Comparison of ENCODE assay signal across 1 cellular context in the genomic region with DNA sequence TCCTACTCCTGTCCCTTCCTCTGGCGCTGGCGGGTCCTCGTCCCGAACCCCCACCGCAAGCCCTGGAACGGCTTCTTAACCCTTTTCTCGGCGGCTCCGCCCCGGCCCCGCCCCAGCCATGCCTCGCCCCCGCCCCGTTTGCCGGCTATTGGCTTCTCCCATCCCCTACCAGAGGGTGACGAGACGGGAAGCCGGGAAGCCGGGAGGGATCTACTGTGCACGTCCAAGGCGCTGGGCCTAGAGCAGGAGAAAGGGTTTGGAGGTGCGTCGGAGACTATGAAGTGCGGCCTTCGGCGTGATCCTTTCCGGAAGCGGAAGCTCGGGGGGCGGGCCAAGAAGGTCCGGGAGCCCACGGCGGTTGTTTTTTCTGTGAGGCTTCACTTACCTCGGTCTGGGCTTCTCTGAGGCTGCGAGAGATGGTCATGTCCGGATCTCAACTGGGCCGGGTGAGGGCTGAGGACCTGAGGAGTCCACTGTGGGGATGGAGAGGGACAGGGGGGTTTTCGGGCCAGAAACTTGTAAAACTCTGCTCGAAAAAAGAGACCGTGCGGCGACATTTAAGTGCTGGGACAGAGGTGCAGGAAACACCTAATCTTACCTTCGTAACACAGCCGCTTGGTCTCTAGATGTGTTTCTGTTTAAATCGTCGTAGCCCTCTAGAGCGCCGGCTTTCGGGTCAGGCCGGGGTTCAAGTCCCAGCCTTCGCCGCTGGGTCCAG.
A peak's percentile ranks its signal among the peaks of the same experiment; 100 is the strongest.
TF ChIP-seq lines count a peak whose summit lies in the region.

No MANE protein-coding gene starts in this region.

TF ChIP-seq in HepG2, 621 proteins besides CTCF, POLR2A, EP300 and RAD21 (continued from another document and continues in another):
- TF ChIP-seq KAT8 (CRISPR knock-in tag; IDR thresholded peaks at IDR 0.05), result peak; percentile 57
- TF ChIP-seq ZNF660 (CRISPR knock-in tag; IDR thresholded peaks at IDR 0.05; ENCODE audit: borderline replicate concordance, low read depth), result no peak
- TF ChIP-seq MBD4 (IDR thresholded peaks at IDR 0.05; ENCODE audit: borderline replicate concordance, low read length), result no peak
- TF ChIP-seq, protein P1, sequence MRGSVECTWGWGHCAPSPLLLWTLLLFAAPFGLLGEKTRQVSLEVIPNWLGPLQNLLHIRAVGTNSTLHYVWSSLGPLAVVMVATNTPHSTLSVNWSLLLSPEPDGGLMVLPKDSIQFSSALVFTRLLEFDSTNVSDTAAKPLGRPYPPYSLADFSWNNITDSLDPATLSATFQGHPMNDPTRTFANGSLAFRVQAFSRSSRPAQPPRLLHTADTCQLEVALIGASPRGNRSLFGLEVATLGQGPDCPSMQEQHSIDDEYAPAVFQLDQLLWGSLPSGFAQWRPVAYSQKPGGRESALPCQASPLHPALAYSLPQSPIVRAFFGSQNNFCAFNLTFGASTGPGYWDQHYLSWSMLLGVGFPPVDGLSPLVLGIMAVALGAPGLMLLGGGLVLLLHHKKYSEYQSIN (CRISPR knock-in tag; IDR thresholded peaks at IDR 0.05; ENCODE audit: borderline replicate concordance), result no peak
- no peak for TF ChIP-seq HOXA7 (CRISPR knock-in tag; IDR thresholded peaks at IDR 0.05)
- TF ChIP-seq STAT5B (CRISPR knock-in tag; IDR thresholded peaks at IDR 0.05), result no peak
- TF ChIP-seq ZNF670 (CRISPR knock-in tag; IDR thresholded peaks at IDR 0.05; ENCODE audit: borderline replicate concordance), result 0 out of 2 replicates have a peak, but pooled peaks have one; percentile 41
- TF ChIP-seq ZNF441 (CRISPR knock-in tag; IDR thresholded peaks at IDR 0.05; ENCODE audit: borderline replicate concordance), result no peak
- TF ChIP-seq ZNF747 (CRISPR knock-in tag; IDR thresholded peaks at IDR 0.05; ENCODE audit: borderline replicate concordance), result no peak
- no peak for TF ChIP-seq ZNF547 (CRISPR knock-in tag; IDR thresholded peaks at IDR 0.05)
- TF ChIP-seq MATR3 (CRISPR knock-in tag; IDR thresholded peaks at IDR 0.05), result no peak
- TF ChIP-seq, protein P2, sequence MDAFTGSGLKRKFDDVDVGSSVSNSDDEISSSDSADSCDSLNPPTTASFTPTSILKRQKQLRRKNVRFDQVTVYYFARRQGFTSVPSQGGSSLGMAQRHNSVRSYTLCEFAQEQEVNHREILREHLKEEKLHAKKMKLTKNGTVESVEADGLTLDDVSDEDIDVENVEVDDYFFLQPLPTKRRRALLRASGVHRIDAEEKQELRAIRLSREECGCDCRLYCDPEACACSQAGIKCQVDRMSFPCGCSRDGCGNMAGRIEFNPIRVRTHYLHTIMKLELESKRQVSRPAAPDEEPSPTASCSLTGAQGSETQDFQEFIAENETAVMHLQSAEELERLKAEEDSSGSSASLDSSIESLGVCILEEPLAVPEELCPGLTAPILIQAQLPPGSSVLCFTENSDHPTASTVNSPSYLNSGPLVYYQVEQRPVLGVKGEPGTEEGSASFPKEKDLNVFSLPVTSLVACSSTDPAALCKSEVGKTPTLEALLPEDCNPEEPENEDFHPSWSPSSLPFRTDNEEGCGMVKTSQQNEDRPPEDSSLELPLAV (CRISPR knock-in tag; conservative IDR thresholded peaks at IDR 0.05; ENCODE audit: low read depth), result no peak
- TF ChIP-seq RFX3 (CRISPR knock-in tag; IDR thresholded peaks at IDR 0.05), result no peak
- TF ChIP-seq, protein P3, sequence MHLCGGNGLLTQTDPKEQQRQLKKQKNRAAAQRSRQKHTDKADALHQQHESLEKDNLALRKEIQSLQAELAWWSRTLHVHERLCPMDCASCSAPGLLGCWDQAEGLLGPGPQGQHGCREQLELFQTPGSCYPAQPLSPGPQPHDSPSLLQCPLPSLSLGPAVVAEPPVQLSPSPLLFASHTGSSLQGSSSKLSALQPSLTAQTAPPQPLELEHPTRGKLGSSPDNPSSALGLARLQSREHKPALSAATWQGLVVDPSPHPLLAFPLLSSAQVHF (CRISPR knock-in tag; IDR thresholded peaks at IDR 0.05), result no peak
- TF ChIP-seq, protein P4, sequence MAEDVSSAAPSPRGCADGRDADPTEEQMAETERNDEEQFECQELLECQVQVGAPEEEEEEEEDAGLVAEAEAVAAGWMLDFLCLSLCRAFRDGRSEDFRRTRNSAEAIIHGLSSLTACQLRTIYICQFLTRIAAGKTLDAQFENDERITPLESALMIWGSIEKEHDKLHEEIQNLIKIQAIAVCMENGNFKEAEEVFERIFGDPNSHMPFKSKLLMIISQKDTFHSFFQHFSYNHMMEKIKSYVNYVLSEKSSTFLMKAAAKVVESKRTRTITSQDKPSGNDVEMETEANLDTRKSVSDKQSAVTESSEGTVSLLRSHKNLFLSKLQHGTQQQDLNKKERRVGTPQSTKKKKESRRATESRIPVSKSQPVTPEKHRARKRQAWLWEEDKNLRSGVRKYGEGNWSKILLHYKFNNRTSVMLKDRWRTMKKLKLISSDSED (CRISPR knock-in tag; IDR thresholded peaks at IDR 0.05), result no peak
- no peak for TF ChIP-seq ZNF674 (CRISPR knock-in tag; IDR thresholded peaks at IDR 0.05; ENCODE audit: low read depth)
- TF ChIP-seq, protein P5, sequence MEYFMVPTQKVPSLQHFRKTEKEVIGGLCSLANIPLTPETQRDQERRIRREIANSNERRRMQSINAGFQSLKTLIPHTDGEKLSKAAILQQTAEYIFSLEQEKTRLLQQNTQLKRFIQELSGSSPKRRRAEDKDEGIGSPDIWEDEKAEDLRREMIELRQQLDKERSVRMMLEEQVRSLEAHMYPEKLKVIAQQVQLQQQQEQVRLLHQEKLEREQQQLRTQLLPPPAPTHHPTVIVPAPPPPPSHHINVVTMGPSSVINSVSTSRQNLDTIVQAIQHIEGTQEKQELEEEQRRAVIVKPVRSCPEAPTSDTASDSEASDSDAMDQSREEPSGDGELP (IDR thresholded peaks at IDR 0.05; ENCODE audit: borderline replicate concordance, low read depth), result no peak
- TF ChIP-seq, protein P6, sequence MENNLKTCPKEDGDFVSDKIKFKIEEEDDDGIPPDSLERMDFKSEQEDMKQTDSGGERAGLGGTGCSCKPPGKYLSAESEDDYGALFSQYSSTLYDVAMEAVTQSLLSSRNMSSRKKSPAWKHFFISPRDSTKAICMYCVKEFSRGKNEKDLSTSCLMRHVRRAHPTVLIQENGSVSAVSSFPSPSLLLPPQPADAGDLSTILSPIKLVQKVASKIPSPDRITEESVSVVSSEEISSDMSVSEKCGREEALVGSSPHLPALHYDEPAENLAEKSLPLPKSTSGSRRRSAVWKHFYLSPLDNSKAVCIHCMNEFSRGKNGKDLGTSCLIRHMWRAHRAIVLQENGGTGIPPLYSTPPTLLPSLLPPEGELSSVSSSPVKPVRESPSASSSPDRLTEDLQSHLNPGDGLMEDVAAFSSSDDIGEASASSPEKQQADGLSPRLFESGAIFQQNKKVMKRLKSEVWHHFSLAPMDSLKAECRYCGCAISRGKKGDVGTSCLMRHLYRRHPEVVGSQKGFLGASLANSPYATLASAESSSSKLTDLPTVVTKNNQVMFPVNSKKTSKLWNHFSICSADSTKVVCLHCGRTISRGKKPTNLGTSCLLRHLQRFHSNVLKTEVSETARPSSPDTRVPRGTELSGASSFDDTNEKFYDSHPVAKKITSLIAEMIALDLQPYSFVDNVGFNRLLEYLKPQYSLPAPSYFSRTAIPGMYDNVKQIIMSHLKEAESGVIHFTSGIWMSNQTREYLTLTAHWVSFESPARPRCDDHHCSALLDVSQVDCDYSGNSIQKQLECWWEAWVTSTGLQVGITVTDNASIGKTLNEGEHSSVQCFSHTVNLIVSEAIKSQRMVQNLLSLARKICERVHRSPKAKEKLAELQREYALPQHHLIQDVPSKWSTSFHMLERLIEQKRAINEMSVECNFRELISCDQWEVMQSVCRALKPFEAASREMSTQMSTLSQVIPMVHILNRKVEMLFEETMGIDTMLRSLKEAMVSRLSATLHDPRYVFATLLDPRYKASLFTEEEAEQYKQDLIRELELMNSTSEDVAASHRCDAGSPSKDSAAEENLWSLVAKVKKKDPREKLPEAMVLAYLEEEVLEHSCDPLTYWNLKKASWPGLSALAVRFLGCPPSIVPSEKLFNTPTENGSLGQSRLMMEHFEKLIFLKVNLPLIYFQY (CRISPR knock-in tag; IDR thresholded peaks at IDR 0.05; ENCODE audit: borderline replicate concordance), result no peak
- TF ChIP-seq JDP2 (CRISPR knock-in tag; IDR thresholded peaks at IDR 0.05; ENCODE audit: borderline replicate concordance), result no peak
- TF ChIP-seq ZNF234 (CRISPR knock-in tag; conservative IDR thresholded peaks at IDR 0.05), result no peak
- TF ChIP-seq HMG20A (CRISPR knock-in tag; IDR thresholded peaks at IDR 0.05; ENCODE audit: borderline replicate concordance), result no peak
- TF ChIP-seq ZNF562 (CRISPR knock-in tag; IDR thresholded peaks at IDR 0.05; ENCODE audit: borderline replicate concordance), result no peak
- TF ChIP-seq, protein P7, sequence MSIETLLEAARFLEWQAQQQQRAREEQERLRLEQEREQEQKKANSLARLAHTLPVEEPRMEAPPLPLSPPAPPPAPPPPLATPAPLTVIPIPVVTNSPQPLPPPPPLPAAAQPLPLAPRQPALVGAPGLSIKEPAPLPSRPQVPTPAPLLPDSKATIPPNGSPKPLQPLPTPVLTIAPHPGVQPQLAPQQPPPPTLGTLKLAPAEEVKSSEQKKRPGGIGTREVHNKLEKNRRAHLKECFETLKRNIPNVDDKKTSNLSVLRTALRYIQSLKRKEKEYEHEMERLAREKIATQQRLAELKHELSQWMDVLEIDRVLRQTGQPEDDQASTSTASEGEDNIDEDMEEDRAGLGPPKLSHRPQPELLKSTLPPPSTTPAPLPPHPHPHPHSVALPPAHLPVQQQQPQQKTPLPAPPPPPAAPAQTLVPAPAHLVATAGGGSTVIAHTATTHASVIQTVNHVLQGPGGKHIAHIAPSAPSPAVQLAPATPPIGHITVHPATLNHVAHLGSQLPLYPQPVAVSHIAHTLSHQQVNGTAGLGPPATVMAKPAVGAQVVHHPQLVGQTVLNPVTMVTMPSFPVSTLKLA (IDR thresholded peaks at IDR 0.05), result no peak
- TF ChIP-seq YEATS2 (CRISPR knock-in tag; IDR thresholded peaks at IDR 0.05; ENCODE audit: borderline replicate concordance), result peak; percentile 34; the same call in 1 of the 2 replicates
- TF ChIP-seq ZFP1 (CRISPR knock-in tag; IDR thresholded peaks at IDR 0.05), result no peak
- TF ChIP-seq, protein P8, sequence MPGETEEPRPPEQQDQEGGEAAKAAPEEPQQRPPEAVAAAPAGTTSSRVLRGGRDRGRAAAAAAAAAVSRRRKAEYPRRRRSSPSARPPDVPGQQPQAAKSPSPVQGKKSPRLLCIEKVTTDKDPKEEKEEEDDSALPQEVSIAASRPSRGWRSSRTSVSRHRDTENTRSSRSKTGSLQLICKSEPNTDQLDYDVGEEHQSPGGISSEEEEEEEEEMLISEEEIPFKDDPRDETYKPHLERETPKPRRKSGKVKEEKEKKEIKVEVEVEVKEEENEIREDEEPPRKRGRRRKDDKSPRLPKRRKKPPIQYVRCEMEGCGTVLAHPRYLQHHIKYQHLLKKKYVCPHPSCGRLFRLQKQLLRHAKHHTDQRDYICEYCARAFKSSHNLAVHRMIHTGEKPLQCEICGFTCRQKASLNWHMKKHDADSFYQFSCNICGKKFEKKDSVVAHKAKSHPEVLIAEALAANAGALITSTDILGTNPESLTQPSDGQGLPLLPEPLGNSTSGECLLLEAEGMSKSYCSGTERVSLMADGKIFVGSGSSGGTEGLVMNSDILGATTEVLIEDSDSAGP (CRISPR knock-in tag; IDR thresholded peaks at IDR 0.05; ENCODE audit: borderline replicate concordance), result no peak
- peak; percentile 64; the same call in 1 of the 2 replicates for TF ChIP-seq SP4 (CRISPR knock-in tag; IDR thresholded peaks at IDR 0.05)
- no peak for TF ChIP-seq ZNF616 (CRISPR knock-in tag; IDR thresholded peaks at IDR 0.05; ENCODE audit: low read depth)
- no peak for TF ChIP-seq ZBTB3 (CRISPR knock-in tag; IDR thresholded peaks at IDR 0.05; ENCODE audit: borderline replicate concordance, low read depth)
- TF ChIP-seq MAFK (conservative IDR thresholded peaks at IDR 0.05 in 1 of 2, IDR thresholded peaks at IDR 0.05 in 1 of 2; ENCODE audit: low read length in 2 of 2), result no peak
- no peak for TF ChIP-seq DNMT3B (CRISPR knock-in tag; conservative IDR thresholded peaks at IDR 0.05)
- no peak for TF ChIP-seq HNF4A (CRISPR knock-in tag; IDR thresholded peaks at IDR 0.05)
- TF ChIP-seq ISL2 (CRISPR knock-in tag; IDR thresholded peaks at IDR 0.05), result no peak
- TF ChIP-seq, protein P9, sequence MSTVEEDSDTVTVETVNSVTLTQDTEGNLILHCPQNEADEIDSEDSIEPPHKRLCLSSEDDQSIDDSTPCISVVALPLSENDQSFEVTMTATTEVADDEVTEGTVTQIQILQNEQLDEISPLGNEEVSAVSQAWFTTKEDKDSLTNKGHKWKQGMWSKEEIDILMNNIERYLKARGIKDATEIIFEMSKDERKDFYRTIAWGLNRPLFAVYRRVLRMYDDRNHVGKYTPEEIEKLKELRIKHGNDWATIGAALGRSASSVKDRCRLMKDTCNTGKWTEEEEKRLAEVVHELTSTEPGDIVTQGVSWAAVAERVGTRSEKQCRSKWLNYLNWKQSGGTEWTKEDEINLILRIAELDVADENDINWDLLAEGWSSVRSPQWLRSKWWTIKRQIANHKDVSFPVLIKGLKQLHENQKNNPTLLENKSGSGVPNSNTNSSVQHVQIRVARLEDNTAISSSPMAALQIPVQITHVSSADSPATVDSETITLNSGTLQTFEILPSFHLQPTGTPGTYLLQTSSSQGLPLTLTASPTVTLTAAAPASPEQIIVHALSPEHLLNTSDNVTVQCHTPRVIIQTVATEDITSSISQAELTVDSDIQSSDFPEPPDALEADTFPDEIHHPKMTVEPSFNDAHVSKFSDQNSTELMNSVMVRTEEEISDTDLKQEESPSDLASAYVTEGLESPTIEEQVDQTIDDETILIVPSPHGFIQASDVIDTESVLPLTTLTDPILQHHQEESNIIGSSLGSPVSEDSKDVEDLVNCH (CRISPR knock-in tag; IDR thresholded peaks at IDR 0.05), result no peak
- no peak for TF ChIP-seq NFE2L1 (CRISPR knock-in tag; IDR thresholded peaks at IDR 0.05; ENCODE audit: borderline replicate concordance)
- no peak for TF ChIP-seq REL (CRISPR knock-in tag; conservative IDR thresholded peaks at IDR 0.05)
- no peak for TF ChIP-seq HDAC2 (CRISPR knock-in tag; IDR thresholded peaks at IDR 0.05)
- no peak for TF ChIP-seq STAG1 (CRISPR knock-in tag; IDR thresholded peaks at IDR 0.05)
- no peak for TF ChIP-seq KDM6A (CRISPR knock-in tag; IDR thresholded peaks at IDR 0.05; ENCODE audit: low read depth)
- no peak for TF ChIP-seq GLI4 (CRISPR knock-in tag; IDR thresholded peaks at IDR 0.05; ENCODE audit: borderline replicate concordance)
- no peak for TF ChIP-seq ZBTB8A (CRISPR knock-in tag; IDR thresholded peaks at IDR 0.05; ENCODE audit: borderline replicate concordance, low read depth)
- TF ChIP-seq MZF1 (CRISPR knock-in tag; IDR thresholded peaks at IDR 0.05; ENCODE audit: borderline replicate concordance), result no peak
- no peak for TF ChIP-seq HNF4G (IDR thresholded peaks at IDR 0.05; ENCODE audit: borderline replicate concordance, low read depth, low read length)
- TF ChIP-seq HNF4G (CRISPR knock-in tag; IDR thresholded peaks at IDR 0.05; ENCODE audit: borderline replicate concordance, low read depth), result no peak
- TF ChIP-seq THAP11 (CRISPR knock-in tag; IDR thresholded peaks at IDR 0.05), result peak; percentile 52; the same call in 1 of the 2 replicates
- TF ChIP-seq, protein P10, sequence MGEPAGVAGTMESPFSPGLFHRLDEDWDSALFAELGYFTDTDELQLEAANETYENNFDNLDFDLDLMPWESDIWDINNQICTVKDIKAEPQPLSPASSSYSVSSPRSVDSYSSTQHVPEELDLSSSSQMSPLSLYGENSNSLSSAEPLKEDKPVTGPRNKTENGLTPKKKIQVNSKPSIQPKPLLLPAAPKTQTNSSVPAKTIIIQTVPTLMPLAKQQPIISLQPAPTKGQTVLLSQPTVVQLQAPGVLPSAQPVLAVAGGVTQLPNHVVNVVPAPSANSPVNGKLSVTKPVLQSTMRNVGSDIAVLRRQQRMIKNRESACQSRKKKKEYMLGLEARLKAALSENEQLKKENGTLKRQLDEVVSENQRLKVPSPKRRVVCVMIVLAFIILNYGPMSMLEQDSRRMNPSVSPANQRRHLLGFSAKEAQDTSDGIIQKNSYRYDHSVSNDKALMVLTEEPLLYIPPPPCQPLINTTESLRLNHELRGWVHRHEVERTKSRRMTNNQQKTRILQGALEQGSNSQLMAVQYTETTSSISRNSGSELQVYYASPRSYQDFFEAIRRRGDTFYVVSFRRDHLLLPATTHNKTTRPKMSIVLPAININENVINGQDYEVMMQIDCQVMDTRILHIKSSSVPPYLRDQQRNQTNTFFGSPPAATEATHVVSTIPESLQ (CRISPR knock-in tag; conservative IDR thresholded peaks at IDR 0.05), result no peak
